In genomic region chr13:112117955-112118302, GRCh38 we compare ENCODE assay signal across 33 cellular contexts. TPM values are rescaled to one million over a fixed set of nuclear protein-coding genes. Genes with fewer than 3 reads are reported as not detected.
"Had no signal": no experiment of that assay in that cellular context is flagged by ENCODE, and none has a peak within 500 bp of the region (broad histone marks: within the 10 kb centered on the region; RNA-seq: fewer than 3 reads in every experiment).

No MANE protein-coding gene starts in this region.

- DNase-seq: activated B cell treated with CpG ODN at 0.5 μM for 24 hours; activated CD4-positive, alpha-beta T cell treated with anti-CD3 and anti-CD28 coated beads for 48 hours; activated CD4-positive, alpha-beta T cell treated with anti-CD3 and anti-CD28 coated beads, Interleukin-2, amount 50 U/mL, for 1 hour; activated CD4-positive, alpha-beta T cell treated with anti-CD3 and anti-CD28 coated beads, Interleukin-2, amount 50 U/mL, for 48 hours; activated CD8-positive, alpha-beta memory T cell treated with anti-CD3 and anti-CD28 coated beads for 24 hours; activated CD8-positive, alpha-beta T cell treated with anti-CD3 and anti-CD28 coated beads for 36 hours; activated effector memory CD4-positive, alpha-beta T cell treated with Interleukin-2 at 50 U/mL for 16 hours; activated gamma-delta T cell treated with Interleukin-2 at 50 U/mL for 16 hours; activated naive CD4-positive, alpha-beta T cell treated with anti-CD3 and anti-CD28 coated beads, Interleukin-2, amount 50 U/mL, for 16 hours; activated naive CD4-positive, alpha-beta T cell treated with Interleukin-2 at 50 U/mL for 16 hours; activated T-cell treated with anti-CD3 and anti-CD28 coated beads, Interleukin-2, amount 50 U/mL, for 4 hours; amniotic stem cell; anterior cingulate cortex; brain microvascular endothelial cell; caudate nucleus; cortex of kidney; dermis blood vessel endothelial cell; effector CD4-positive, alpha-beta T cell; effector memory CD8-positive, alpha-beta T cell; erythroblast; foreskin keratinocyte; gastrocnemius medialis; T-helper 1 cell; T-helper 17 cell; T1000 had no signal

- ATAC-seq: activated CD4-positive, CD25-positive, alpha-beta regulatory T cell treated with anti-CD3 and anti-CD28 coated beads, Interleukin-2, amount 50 U/mL, for 24 hours; activated CD8-positive, alpha-beta T cell treated with anti-CD3 and anti-CD28 coated beads for 36 hours; activated T-cell treated with anti-CD3 and anti-CD28 coated beads, Interleukin-2, amount 50 U/mL, for 4 hours; activated T-helper 17 cell treated with anti-CD3 and anti-CD28 coated beads, Interleukin-2, amount 50 U/mL, for 72 hours; effector memory CD8-positive, alpha-beta T cell; foreskin keratinocyte; gastrocnemius medialis; T-helper 17 cell had no signal

- H3K4me3 ChIP-seq: esophagus muscularis mucosa, gastrocnemius medialis had no signal

- H3K9me3 ChIP-seq: esophagus muscularis mucosa, gastrocnemius medialis had no signal

- H3K4me1 ChIP-seq: esophagus muscularis mucosa, foreskin keratinocyte, gastrocnemius medialis had no signal

- H3K36me3 ChIP-seq: brain microvascular endothelial cell, esophagus muscularis mucosa, gastrocnemius medialis, WERI-Rb-1 had no signal

- H3K27me3 ChIP-seq: brain microvascular endothelial cell, foreskin keratinocyte had no signal

- H3K27ac ChIP-seq: brain microvascular endothelial cell, esophagus muscularis mucosa, foreskin keratinocyte, gastrocnemius medialis, WERI-Rb-1 had no signal

RNA-seq across cellular contexts. Expression of gene SOX1, which starts 51.0 kb away (rescaled TPM):
- total RNA-seq: activated B cell treated with CpG ODN at 0.5 μM for 24 hours; activated CD8-positive, alpha-beta T cell treated with anti-CD3 and anti-CD28 coated beads for 36 hours; activated T-helper 17 cell treated with anti-CD3 and anti-CD28 coated beads, Interleukin-2, amount 50 U/mL, for 72 hours; astrocyte; bronchial epithelial cell; chondrocyte; dermis blood vessel endothelial cell; foreskin keratinocyte; gastrocnemius medialis; T-helper 17 cell had no signal
- polyA plus RNA-seq: adipose tissue, foreskin keratinocyte had no signal
